ENCODE assay signal across 12 cellular contexts in the genomic region with DNA sequence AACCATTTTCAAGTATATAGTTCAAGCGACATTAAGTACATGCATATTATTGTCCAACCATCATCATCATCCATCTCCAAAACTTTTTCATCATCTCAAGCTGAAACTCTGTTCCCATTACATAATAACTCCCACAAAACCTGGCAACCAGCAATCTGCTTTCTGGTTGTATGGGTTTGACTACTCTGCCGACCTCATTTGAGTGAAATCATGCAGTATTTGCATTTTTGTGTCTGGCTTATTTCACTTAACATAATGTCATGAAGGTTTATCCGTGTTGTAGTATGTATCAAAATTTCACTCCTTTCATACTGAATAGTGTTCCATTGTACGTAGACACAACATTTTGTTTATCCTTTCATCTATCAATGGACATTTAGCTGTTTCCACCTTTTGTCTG.
DNase-seq lines count a peak whose midpoint lies in the region; ATAC-seq and TF ChIP-seq lines count a peak whose summit lies in the region.
"Had no signal": no experiment of that assay in that cellular context is flagged by ENCODE, and none has a peak within 500 bp of the region (broad histone marks: within the 10 kb centered on the region; RNA-seq: fewer than 3 reads in every experiment).

No MANE protein-coding gene starts in this region.

- TF ChIP-seq CTCF in nephron (IDR thresholded peaks at IDR 0.05; ENCODE audit: unreplicated experiment in 3 of 3) (no peak), vagina (IDR thresholded peaks at IDR 0.05) (no peak), prostate gland (IDR thresholded peaks at IDR 0.05) (no peak)

- H3K4me1 ChIP-seq in vagina, result peaks cover 1% of the 10 kb centered on the region
- no peaks in the 10 kb centered on the region for H3K4me1 ChIP-seq in prostate gland (replicated peaks)

- H3K4me3 ChIP-seq in vagina, result no peak overlapping the region
- H3K4me3 ChIP-seq in prostate gland, result no peak overlapping the region
- H3K4me3 ChIP-seq: uterus had no signal

- H3K4me1 Mint-ChIP-seq in activated T-cell treated with anti-CD3 and anti-CD28 coated beads, Interleukin-2, amount 50 U/mL, for 4 hours (ENCODE audit: low read depth), result peaks cover 9% of the 10 kb centered on the region
- H3K4me1 Mint-ChIP-seq in nephron, result peaks cover 77% of the 10 kb centered on the region

- H3K9me3 ChIP-seq in vagina (no peaks in the 10 kb centered on the region), prostate gland (no peaks in the 10 kb centered on the region)
- H3K9me3 ChIP-seq: uterus had no signal

- H3K27ac Mint-ChIP-seq in nephron, result peak overlapping the region in 2 of 3 experiments; percentile 1 to 17
- H3K27ac Mint-ChIP-seq: HFFc6 had no signal

- H3K27me3 Mint-ChIP-seq in activated T-cell treated with anti-CD3 and anti-CD28 coated beads, Interleukin-2, amount 50 U/mL, for 4 hours (ENCODE audit: low read depth), result peaks cover 4% of the 10 kb centered on the region
- peaks cover 5% of the 10 kb centered on the region for H3K27me3 Mint-ChIP-seq in nephron (ENCODE audit: low read depth)

- H3K36me3 ChIP-seq in vagina, result no peaks in the 10 kb centered on the region
- H3K36me3 ChIP-seq in prostate gland, result no peaks in the 10 kb centered on the region
- H3K36me3 ChIP-seq: uterus had no signal

- H3K36me3 Mint-ChIP-seq in activated T-cell treated with anti-CD3 and anti-CD28 coated beads, Interleukin-2, amount 50 U/mL, for 4 hours (ENCODE audit: insufficient read depth), result no peaks in the 10 kb centered on the region
- no peaks in the 10 kb centered on the region for H3K36me3 Mint-ChIP-seq in nephron (ENCODE audit: low read depth)

- TF ChIP-seq POLR2A in vagina (IDR thresholded peaks at IDR 0.05) (no peak), prostate gland (IDR thresholded peaks at IDR 0.05) (no peak)

- peak in 1 of 2 donors; percentile 6 for ATAC-seq in activated T-cell treated with anti-CD3 and anti-CD28 coated beads, Interleukin-2, amount 50 U/mL, for 4 hours
- ATAC-seq in GM21390 (IDR thresholded peaks at IDR 0.05; ENCODE audit: unreplicated experiment) (peak; percentile 9), HG03354 (IDR thresholded peaks at IDR 0.05; ENCODE audit: poor library complexity, severe bottlenecking, unreplicated experiment) (peak; percentile 25)
- ATAC-seq: left colon had no signal

- H3K27ac ChIP-seq in vagina (no peak overlapping the region), prostate gland (no peak overlapping the region)
- H3K27ac ChIP-seq: uterus had no signal

- H3K4me3 Mint-ChIP-seq in activated T-cell treated with anti-CD3 and anti-CD28 coated beads, Interleukin-2, amount 50 U/mL, for 4 hours, result peak overlapping the region; percentile 24
- no peak overlapping the region for H3K4me3 Mint-ChIP-seq in nephron
- H3K4me3 Mint-ChIP-seq: HFFc6 had no signal

- no peaks in the 10 kb centered on the region for H3K9me3 Mint-ChIP-seq in activated T-cell treated with anti-CD3 and anti-CD28 coated beads, Interleukin-2, amount 50 U/mL, for 4 hours
- H3K9me3 Mint-ChIP-seq in nephron, result peaks cover 6% of the 10 kb centered on the region

- H3K27me3 ChIP-seq in vagina, result no peaks in the 10 kb centered on the region
- no peaks in the 10 kb centered on the region for H3K27me3 ChIP-seq in prostate gland (replicated peaks; ENCODE audit: insufficient read depth)
- H3K27me3 ChIP-seq: uterus had no signal

- DNase-seq in activated T-cell treated with anti-CD3 and anti-CD28 coated beads, Interleukin-2, amount 50 U/mL, for 4 hours, result no peak
- no peak for DNase-seq in activated T-cell treated with anti-CD3 and anti-CD28 coated beads, Interleukin-2, amount 50 U/mL, for 48 hours
- DNase-seq in vagina (ENCODE audit: extremely low spot score in 2 of 2) (no peak), prostate gland (ENCODE audit: low spot score) (no peak), superior temporal gyrus (ENCODE audit: extremely low spot score) (no peak)
- DNase-seq: HFFc6, left colon, NCI-H1436 treated with DMSO at 0.1 percent for 48 hours, uterus had no signal

- intact Hi-C loops in vagina (cut with DNase I) (no loop called here), prostate gland (cut with DNase I) (no loop called here)

- 89% methylated on average over 4 of the region's 4 CpGs for WGBS in prostate gland
